ENCODE assay signal across 23 cellular contexts in the genomic region with DNA sequence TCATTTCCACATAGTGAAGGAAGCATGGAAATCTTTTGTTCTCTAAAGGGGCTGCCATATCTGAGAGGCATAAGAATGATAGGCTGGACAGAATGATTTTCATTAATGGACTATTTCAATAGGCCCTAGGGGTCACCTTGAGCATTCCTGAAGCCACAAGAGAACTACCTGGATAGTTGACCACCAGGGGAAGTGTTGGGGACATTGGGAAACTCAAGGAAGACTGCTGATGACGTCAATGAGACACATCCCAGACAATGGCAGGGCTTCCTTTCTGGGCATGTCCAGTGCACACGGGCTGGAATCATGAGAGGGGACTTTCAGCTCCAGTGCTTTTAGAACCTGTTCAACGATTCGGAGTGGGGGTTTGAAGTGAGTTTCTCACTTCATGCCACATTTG.
"Had no signal": no experiment of that assay in that cellular context is flagged by ENCODE, and none has a peak within 500 bp of the region (broad histone marks: within the 10 kb centered on the region; RNA-seq: fewer than 3 reads in every experiment).

No MANE protein-coding gene starts in this region.

- H3K27ac ChIP-seq: gastroesophageal sphincter, prostate gland, upper lobe of right lung had no signal

- FAIRE-seq: keratinocyte had no signal

- H3K36me3 Mint-ChIP-seq: brain, natural killer cell had no signal

- DNase-seq: activated CD4-positive, alpha-beta memory T cell treated with anti-CD3 and anti-CD28 coated beads, Interleukin-2, amount 10 ng/mL, durations not matched to agents 7 days and 5 days; activated CD4-positive, alpha-beta T cell treated with anti-CD3 and anti-CD28 coated beads, Interleukin-2, amount 10 ng/mL, durations not matched to agents 24 days and 14 days; activated effector memory CD4-positive, alpha-beta T cell treated with Interleukin-2 at 50 U/mL for 16 hours; activated naive CD4-positive, alpha-beta T cell treated with anti-CD3 and anti-CD28 coated beads for 36 hours; activated naive CD8-positive, alpha-beta T cell treated with anti-CD3 and anti-CD28 coated beads, Interleukin-2, amount 10 ng/mL, durations not matched to agents 7 days and 5 days; activated T-cell treated with anti-CD3 and anti-CD28 coated beads, Interleukin-2, amount 50 U/mL, for 72 hours; anterior cingulate cortex; caudate nucleus; effector CD8-positive, alpha-beta T cell; head of caudate nucleus; midbrain; natural killer cell; stimulated activated CD4-positive, alpha-beta T cell treated with anti-CD3 and anti-CD28 coated beads, Interleukin-4, amount 100 ng/mL, for 24 hours; stimulated activated naive CD4-positive, alpha-beta T cell treated with Interleukin-2 at 50 U/mL for 16 hours; upper lobe of right lung had no signal

- H3K27me3 ChIP-seq: upper lobe of right lung had no signal

- H3K4me3 ChIP-seq: gastroesophageal sphincter, lung, prostate gland, upper lobe of right lung had no signal

- H3K4me1 ChIP-seq: gastroesophageal sphincter, prostate gland, upper lobe of right lung had no signal

- H3K4me1 Mint-ChIP-seq: activated CD4-positive, alpha-beta memory T cell treated with anti-CD3 and anti-CD28 coated beads, Interleukin-2, amount 10 ng/mL, durations not matched to agents 7 days and 5 days had no signal

- H3K4me3 Mint-ChIP-seq: activated CD4-positive, alpha-beta memory T cell treated with anti-CD3 and anti-CD28 coated beads, Interleukin-2, amount 10 ng/mL, durations not matched to agents 7 days and 5 days; activated CD4-positive, alpha-beta T cell treated with anti-CD3 and anti-CD28 coated beads, Interleukin-2, amount 10 ng/mL, durations not matched to agents 24 days and 14 days; activated naive CD4-positive, alpha-beta T cell treated with anti-CD3 and anti-CD28 coated beads for 36 hours; activated naive CD8-positive, alpha-beta T cell treated with anti-CD3 and anti-CD28 coated beads, Interleukin-2, amount 10 ng/mL, durations not matched to agents 7 days and 5 days; activated T-cell treated with anti-CD3 and anti-CD28 coated beads, Interleukin-2, amount 50 U/mL, for 72 hours; brain; dendritic cell treated with granulocyte-macrophage colony-stimulating factor and Interleukin-4, amounts not matched to agents 40 ng/mL and 50 ng/mL, for 4 days; natural killer cell had no signal

- ATAC-seq: activated CD4-positive, CD25-positive, alpha-beta regulatory T cell treated with anti-CD3 and anti-CD28 coated beads, Interleukin-2, amount 50 U/mL, for 24 hours; activated T-cell treated with anti-CD3 and anti-CD28 coated beads, Interleukin-2, amount 50 U/mL, for 72 hours; natural killer cell had no signal

- H3K36me3 ChIP-seq: gastroesophageal sphincter, prostate gland, thoracic aorta, upper lobe of right lung had no signal

- H3K9me3 Mint-ChIP-seq: activated naive CD4-positive, alpha-beta T cell treated with anti-CD3 and anti-CD28 coated beads for 36 hours; activated T-cell treated with anti-CD3 and anti-CD28 coated beads, Interleukin-2, amount 50 U/mL, for 72 hours; natural killer cell had no signal

- H3K9me3 ChIP-seq: gastroesophageal sphincter, prostate gland, upper lobe of right lung had no signal

- H3K27ac Mint-ChIP-seq: activated CD4-positive, alpha-beta memory T cell treated with anti-CD3 and anti-CD28 coated beads, Interleukin-2, amount 10 ng/mL, durations not matched to agents 7 days and 5 days; activated CD4-positive, alpha-beta T cell treated with anti-CD3 and anti-CD28 coated beads, Interleukin-2, amount 10 ng/mL, durations not matched to agents 24 days and 14 days; activated naive CD4-positive, alpha-beta T cell treated with anti-CD3 and anti-CD28 coated beads for 36 hours; activated naive CD8-positive, alpha-beta T cell treated with anti-CD3 and anti-CD28 coated beads, Interleukin-2, amount 10 ng/mL, durations not matched to agents 7 days and 5 days; activated T-cell treated with anti-CD3 and anti-CD28 coated beads, Interleukin-2, amount 50 U/mL, for 72 hours; dendritic cell treated with granulocyte-macrophage colony-stimulating factor and Interleukin-4, amounts not matched to agents 40 ng/mL and 50 ng/mL, for 4 days; natural killer cell had no signal
